14 cellular contexts compared by ENCODE assay signal in genomic region chr1:51924455-51924854, GRCh38. TPM values are rescaled to one million over a fixed set of nuclear protein-coding genes. Genes with fewer than 3 reads are reported as not detected.
DNase-seq lines count a peak whose midpoint lies in the region; ATAC-seq, FAIRE-seq and TF ChIP-seq lines count a peak whose summit lies in the region.
"Had no signal": no experiment of that assay in that cellular context is flagged by ENCODE, and none has a peak within 500 bp of the region (broad histone marks: within the 10 kb centered on the region; RNA-seq: fewer than 3 reads in every experiment).

No MANE protein-coding gene starts in this region.

- peak; percentile 32 for DNase-seq in activated T-cell treated with anti-CD3 and anti-CD28 coated beads, Interleukin-2, amount 50 U/mL, for 24 hours
- DNase-seq in activated T-cell treated with anti-CD3 and anti-CD28 coated beads for 4 hours (no peak), MG63 (peak; percentile 10), bronchial epithelial cell (ENCODE audit: low read depth) (peak; percentile 53), HuH-7.5 (ENCODE audit: low spot score) (no peak), NK-92 (lab: John Stamatoyannopoulos, UW; ENCODE audit: unreplicated experiment) (no peak)
- DNase-seq in stimulated activated CD8-positive, alpha-beta memory T cell treated with anti-CD3 and anti-CD28 coated beads, Interleukin-15, amount 100 ng/mL, for 48 hours (ENCODE audit: low read depth in 2 of 2) = peak; percentile 3 to 37
- DNase-seq: DMS79 treated with DMSO at 0.1 percent for 48 hours, NCI-H1436 treated with DMSO at 0.1 percent for 48 hours, NCI-H82, uterus had no signal

- no peaks in the 10 kb centered on the region for H3K9me3 Mint-ChIP-seq in activated T-cell treated with anti-CD3 and anti-CD28 coated beads, Interleukin-2, amount 50 U/mL, for 24 hours

- H3K9me3 ChIP-seq in MG63 = no peaks in the 10 kb centered on the region
- H3K9me3 ChIP-seq: uterus had no signal

- H3K4me1 Mint-ChIP-seq in activated T-cell treated with anti-CD3 and anti-CD28 coated beads, Interleukin-2, amount 50 U/mL, for 24 hours (ENCODE audit: low read depth) = peaks cover 4% of the 10 kb centered on the region
- H3K4me1 Mint-ChIP-seq: B cell had no signal

- H3K27me3 Mint-ChIP-seq in activated T-cell treated with anti-CD3 and anti-CD28 coated beads, Interleukin-2, amount 50 U/mL, for 24 hours = peaks cover 12% of the 10 kb centered on the region

- H3K27me3 ChIP-seq in MG63 (no peaks in the 10 kb centered on the region), bronchial epithelial cell (ENCODE audit: control insufficient read depth, insufficient read depth, low read length) (no peaks in the 10 kb centered on the region)
- H3K27me3 ChIP-seq: cardiac muscle cell, uterus had no signal

- no peak for TF ChIP-seq CTCF in bronchial epithelial cell (IDR thresholded peaks at IDR 0.05; ENCODE audit: insufficient read depth, low read length, severe bottlenecking)

- FAIRE-seq in bronchial epithelial cell (lab: Jason Lieb, UNC) = no peak

- H3K27ac Mint-ChIP-seq in activated T-cell treated with anti-CD3 and anti-CD28 coated beads, Interleukin-2, amount 50 U/mL, for 24 hours = no peak overlapping the region
- H3K27ac Mint-ChIP-seq: B cell had no signal

- ATAC-seq in HG03571 (IDR thresholded peaks at IDR 0.05; ENCODE audit: unreplicated experiment) = no peak

- H3K36me3 ChIP-seq in MG63 (no peaks in the 10 kb centered on the region), bronchial epithelial cell (ENCODE audit: control insufficient read depth, insufficient read depth, low read length) (no peaks in the 10 kb centered on the region)
- H3K36me3 ChIP-seq: cardiac muscle cell, uterus had no signal

- H3K4me3 Mint-ChIP-seq in activated T-cell treated with anti-CD3 and anti-CD28 coated beads, Interleukin-2, amount 50 U/mL, for 24 hours = no peak overlapping the region
- H3K4me3 Mint-ChIP-seq: B cell had no signal

- H3K4me3 ChIP-seq in MG63 (no peak overlapping the region), bronchial epithelial cell (ENCODE audit: low read depth, low read length) (no peak overlapping the region)
- H3K4me3 ChIP-seq: cardiac muscle cell, uterus had no signal

- H3K36me3 Mint-ChIP-seq in activated T-cell treated with anti-CD3 and anti-CD28 coated beads, Interleukin-2, amount 50 U/mL, for 24 hours (ENCODE audit: low read depth) = no peaks in the 10 kb centered on the region

RNA-seq across cellular contexts. Expression of gene NRDC, which starts 45.9 kb away (rescaled TPM):
- 85.9 and 113 TPM in 2 replicates for total RNA-seq in MG63 (2014; rRNA removed; shearing (Covaris generic); ENCODE audit: low replicate concordance)
- total RNA-seq in bronchial epithelial cell = 67.4 and 71.7 TPM in 2 replicates

Comparison
In these comparisons a context has a peak if more than half of its experiments do, and no peak if none do; other contexts are left out.
1. DNase-seq: peak in activated T-cell treated with anti-CD3 and anti-CD28 coated beads, Interleukin-2, amount 50 U/mL, for 24 hours (single experiment), MG63 (single experiment), bronchial epithelial cell (single experiment) and stimulated activated CD8-positive, alpha-beta memory T cell treated with anti-CD3 and anti-CD28 coated beads, Interleukin-15, amount 100 ng/mL, for 48 hours (2 of 2); none in activated T-cell treated with anti-CD3 and anti-CD28 coated beads for 4 hours (single experiment), HuH-7.5 (single experiment) and NK-92 (single experiment).